Comparison of ENCODE assay signal across 8 cellular contexts in the genomic region with DNA sequence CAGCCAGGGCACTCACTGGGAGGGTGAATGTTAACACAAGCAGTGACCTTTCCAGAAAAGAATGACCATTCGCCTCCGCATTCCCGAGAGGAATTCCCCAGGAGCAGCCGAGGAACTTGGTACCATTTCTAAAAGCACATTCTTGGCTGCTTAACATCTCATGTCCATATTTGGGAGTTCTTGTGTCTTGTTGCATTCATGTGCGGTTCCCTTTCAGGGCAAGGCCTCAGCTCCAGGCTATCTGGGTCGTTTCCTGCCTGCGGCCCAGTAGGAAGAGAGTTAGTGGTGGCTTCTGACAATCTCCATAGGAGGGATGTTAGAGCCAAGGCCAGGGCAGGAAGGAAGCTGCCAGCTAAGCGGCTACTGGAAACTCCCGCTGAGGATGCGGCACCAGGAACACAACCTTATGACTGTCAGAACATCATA. TPM values are rescaled to one million over a fixed set of nuclear protein-coding genes. Genes with fewer than 3 reads are reported as not detected.
DNase-seq lines count a peak whose midpoint lies in the region; ATAC-seq and TF ChIP-seq lines count a peak whose summit lies in the region.

No MANE protein-coding gene starts in this region.

- no peak for ATAC-seq in stimulated activated naive CD8-positive, alpha-beta T cell treated with anti-CD3 and anti-CD28 coated beads, Interleukin-15, Interleukin-2, amounts not matched to agents 100 U/mL and 50 U/mL, for 24 hours
- no peak for ATAC-seq in activated T-cell treated with anti-CD3 and anti-CD28 coated beads, Interleukin-2, amount 50 U/mL, for 4 hours

- H3K27ac ChIP-seq in tibial nerve = peak overlapping the region; percentile 20 to 78 (median 44)

- TF ChIP-seq POLR2A in tibial nerve (IDR thresholded peaks at IDR 0.05) = no peak

- H3K27me3 Mint-ChIP-seq in activated T-cell treated with anti-CD3 and anti-CD28 coated beads, Interleukin-2, amount 50 U/mL, for 4 hours (ENCODE audit: low read depth) = no peaks in the 10 kb centered on the region

- H3K4me3 ChIP-seq in choroid plexus epithelial cell (ENCODE audit: low read depth, low read length) (peak overlapping the region; percentile 6), tibial nerve (no peak overlapping the region)

- H3K4me1 ChIP-seq in tibial nerve = peaks cover 0 to 39% (median 28%) of the 10 kb centered on the region in 4 donors

- DNase-seq in KBM-7 = peak; percentile 53
- peak; percentile 86 for DNase-seq in choroid plexus epithelial cell (ENCODE audit: low read depth)
- peak; percentile 79 for DNase-seq in left kidney (ENCODE audit: low read depth, low spot score)
- DNase-seq in tibial nerve (ENCODE audit: low spot score in 2 of 2) = peak; percentile 30 to 64
- DNase-seq in activated effector memory CD4-positive, alpha-beta T cell treated with Interleukin-2 at 50 U/mL for 16 hours = no peak
- no peak for DNase-seq in DMS79 treated with DMSO at 0.1 percent for 48 hours (lab: John Stamatoyannopoulos, UW)
- no peak for DNase-seq in stimulated activated naive CD8-positive, alpha-beta T cell treated with anti-CD3 and anti-CD28 coated beads, Interleukin-15, Interleukin-2, amounts not matched to agents 100 U/mL and 50 U/mL, for 24 hours
- DNase-seq in activated T-cell treated with anti-CD3 and anti-CD28 coated beads, Interleukin-2, amount 50 U/mL, for 4 hours = no peak

- H3K9me3 ChIP-seq in tibial nerve = peaks cover 0 to 10% (median 0%) of the 10 kb centered on the region in 4 donors

- H3K27me3 ChIP-seq in tibial nerve = no peaks in the 10 kb centered on the region

- no peaks in the 10 kb centered on the region for H3K9me3 Mint-ChIP-seq in activated T-cell treated with anti-CD3 and anti-CD28 coated beads, Interleukin-2, amount 50 U/mL, for 4 hours

- H3K4me1 Mint-ChIP-seq in activated T-cell treated with anti-CD3 and anti-CD28 coated beads, Interleukin-2, amount 50 U/mL, for 4 hours (ENCODE audit: low read depth) = peaks cover 5% of the 10 kb centered on the region

- in situ Hi-C loops in KBM-7 (cut with MboI; ENCODE audit: low pct_unique_long_range_greater_than_20kb, low sequenced_read_pairs) = no loop called here

- no peaks in the 10 kb centered on the region for H3K36me3 ChIP-seq in tibial nerve

- TF ChIP-seq CTCF in choroid plexus epithelial cell (conservative IDR thresholded peaks at IDR 0.05; ENCODE audit: low read depth, low read length) (no peak), tibial nerve (IDR thresholded peaks at IDR 0.05) (no peak)

- 8 to 14% methylated on average over 10 of the region's 10 CpGs for WGBS in tibial nerve, 2 donors

- TF ChIP-seq EP300 in tibial nerve (IDR thresholded peaks at IDR 0.05) = peak; percentile 14 to 89

- no peak overlapping the region for H3K4me3 Mint-ChIP-seq in activated T-cell treated with anti-CD3 and anti-CD28 coated beads, Interleukin-2, amount 50 U/mL, for 4 hours

- H3K36me3 Mint-ChIP-seq in activated T-cell treated with anti-CD3 and anti-CD28 coated beads, Interleukin-2, amount 50 U/mL, for 4 hours (ENCODE audit: insufficient read depth) = no peaks in the 10 kb centered on the region

RNA-seq across cellular contexts. Expression of gene MEAK7, which starts 27.9 kb away (rescaled TPM):
- 10 to 100 TPM in 3 of 4 donors, 1 to 10 TPM in 1; 9.2 to 15.9 (median 14.3) TPM for total RNA-seq in tibial nerve
- total RNA-seq in activated T-cell treated with anti-CD3 and anti-CD28 coated beads, Interleukin-2, amount 50 U/mL, for 4 hours = 1 to 10 TPM; 2.2 to 2.7 (median 2.4) TPM

Comparison
In these comparisons a context has a peak if more than half of its experiments do, and no peak if none do; other contexts are left out.
1. DNase-seq: peak in KBM-7 (single experiment), choroid plexus epithelial cell (single experiment), left kidney (single experiment) and tibial nerve (2 of 2); none in activated effector memory CD4-positive, alpha-beta T cell treated with Interleukin-2 at 50 U/mL for 16 hours (single experiment), DMS79 treated with DMSO at 0.1 percent for 48 hours (single experiment), stimulated activated naive CD8-positive, alpha-beta T cell treated with anti-CD3 and anti-CD28 coated beads, Interleukin-15, Interleukin-2, amounts not matched to agents 100 U/mL and 50 U/mL, for 24 hours (single experiment) and activated T-cell treated with anti-CD3 and anti-CD28 coated beads, Interleukin-2, amount 50 U/mL, for 4 hours (single experiment).